ENCODE assay signal across 9 cellular contexts in genomic region chr3:196639517-196640500, GRCh38. TPM values are rescaled to one million over a fixed set of nuclear protein-coding genes. Genes with fewer than 3 reads are reported as not detected.
DNase-seq lines count a peak whose midpoint lies in the region; ATAC-seq and TF ChIP-seq lines count a peak whose summit lies in the region.
"Had no signal": no experiment of that assay in that cellular context is flagged by ENCODE, and none has a peak within 500 bp of the region (broad histone marks: within the 10 kb centered on the region; RNA-seq: fewer than 3 reads in every experiment).

Gene NRROS (plus strand): TSS chr3:196639694. CDS start chr3:196654540, 14,846 bp downstream.

- no peak for TF ChIP-seq POLR2A in lower leg skin (IDR thresholded peaks at IDR 0.05)

- peak; percentile 65 for ATAC-seq in activated CD4-positive, alpha-beta T cell treated with anti-CD3 and anti-CD28 coated beads for 36 hours
- ATAC-seq in HG02623 (IDR thresholded peaks at IDR 0.05; ENCODE audit: unreplicated experiment) = no peak

- H3K4me3 ChIP-seq in coronary artery (peak within 1 kb of the TSS; percentile 73), lower leg skin (ENCODE audit: low read depth, poor library complexity, severe bottlenecking) (peak within 1 kb of the TSS; percentile 45)

- peak within 1 kb of the TSS; percentile 98 for H3K27ac Mint-ChIP-seq in activated CD4-positive, alpha-beta T cell treated with anti-CD3 and anti-CD28 coated beads for 36 hours

- H3K4me1 Mint-ChIP-seq in activated CD4-positive, alpha-beta T cell treated with anti-CD3 and anti-CD28 coated beads for 36 hours = peaks cover 63% of the 10 kb centered on the region

- CTCF ChIA-PET in HEK293T (lab: Yijun Ruan, JAX) = interaction anchor here (0.6 kb wide), 1 partner anchor 33 kb away, joined by 3 read pairs; no protein-coding TSS in a partner anchor
- CTCF ChIA-PET in activated CD4-positive, alpha-beta T cell treated with anti-CD3 and anti-CD28 coated beads for 36 hours (lab: Charles Lee) = interaction anchor here (0.7 to 1.4 kb wide), 5 partner anchors 8 to 1095 kb away, joined by 3 to 6 read pairs (median 3); no protein-coding TSS in a partner anchor

- POLR2A ChIA-PET in HEK293T (lab: Yijun Ruan, JAX) = interaction anchor here (0.8 kb wide), 1 partner anchor 228 kb away, joined by 3 read pairs; the partner anchor contains the start of gene SENP5
- POLR2A ChIA-PET in activated CD4-positive, alpha-beta T cell treated with anti-CD3 and anti-CD28 coated beads for 36 hours (lab: Charles Lee) = interaction anchor here (0.9 kb wide), 1 partner anchor 31 kb away, joined by 5 read pairs; no protein-coding TSS in a partner anchor

- no peaks in the 10 kb centered on the region for H3K27me3 Mint-ChIP-seq in activated CD4-positive, alpha-beta T cell treated with anti-CD3 and anti-CD28 coated beads for 36 hours

- H3K27ac ChIP-seq in coronary artery = peak within 1 kb of the TSS; percentile 19 to 79
- H3K27ac ChIP-seq: epithelial cell of prostate had no signal

- WGBS in lower leg skin, 2 donors = 15 to 21% methylated on average over 28 to 38 of the region's 68 CpGs

- no peaks in the 10 kb centered on the region for H3K9me3 Mint-ChIP-seq in activated CD4-positive, alpha-beta T cell treated with anti-CD3 and anti-CD28 coated beads for 36 hours (ENCODE audit: low read depth)

- H3K4me3 Mint-ChIP-seq in activated CD4-positive, alpha-beta T cell treated with anti-CD3 and anti-CD28 coated beads for 36 hours = peak within 1 kb of the TSS; percentile 81

- DNase-seq in GDM1 (lab: John Stamatoyannopoulos, UW) (peak; percentile 92), HEK293T (ENCODE audit: extremely low spot score) (peak; percentile 48), NCI-H2107 (lab: John Stamatoyannopoulos, UW) (peak; percentile 78), coronary artery (ENCODE audit: low spot score) (no peak), lower leg skin (ENCODE audit: low spot score in 2 of 2) (peak; percentile 63 to 94)
- DNase-seq in activated CD4-positive, alpha-beta T cell treated with anti-CD3 and anti-CD28 coated beads for 36 hours = peak; percentile 86
- peak in 2 of 3 donors; percentile 35 to 49 for DNase-seq in stimulated activated CD4-positive, alpha-beta T cell treated with anti-CD3 and anti-CD28 coated beads, TNF-alpha, amount 100 ng/mL, for 1 hour (ENCODE audit: low read depth in 3 of 3, low spot score in 1 of 3)

- peaks cover 22% of the 10 kb centered on the region for H3K36me3 Mint-ChIP-seq in activated CD4-positive, alpha-beta T cell treated with anti-CD3 and anti-CD28 coated beads for 36 hours (ENCODE audit: low read depth)

- no peak for TF ChIP-seq CTCF in coronary artery (IDR thresholded peaks at IDR 0.05)
- no peak for TF ChIP-seq CTCF in lower leg skin (IDR thresholded peaks at IDR 0.05)

- intact Hi-C loops in activated CD4-positive, alpha-beta T cell treated with anti-CD3 and anti-CD28 coated beads for 36 hours (cut with DNase I, micrococcal nuclease) = loop anchor here (1.0 to 10.0 kb wide), 7 partner anchors 29 to 365 kb away; partner anchors contain the start of genes FBXO45 (in 2 of the 2), WDR53 (in 2 of the 2), CEP19 (in 1 of the 2) and PIGX (in 1 of the 2)
- intact Hi-C loops in lower leg skin (cut with DNase I; ENCODE audit: low total_unique reads) = no loop called here

TF ChIP-seq in HEK293T, 16 proteins besides CTCF, POLR2A, EP300 and RAD21:
- no peak for TF ChIP-seq FOXM1 (IDR thresholded peaks at IDR 0.05; ENCODE audit: borderline replicate concordance)
- TF ChIP-seq L3MBTL2 (conservative IDR thresholded peaks at IDR 0.05) = peak; percentile 59

RNA-seq across cellular contexts. Expression of gene NRROS, which starts in this region (rescaled TPM):
- total RNA-seq in activated CD4-positive, alpha-beta T cell treated with anti-CD3 and anti-CD28 coated beads for 36 hours = 10 to 100 TPM; 19.6 to 19.7 TPM
- 1 to 10 TPM; 1.8 to 3.1 (median 2.4) TPM for total RNA-seq in lower leg skin

Comparison
In these comparisons a context has a peak if more than half of its experiments do, and no peak if none do; other contexts are left out.
1. RNA of gene NRROS (total RNA-seq): 19.6 to 19.7 TPM in activated CD4-positive, alpha-beta T cell treated with anti-CD3 and anti-CD28 coated beads for 36 hours; 1.8 to 3.1 TPM in lower leg skin; every median in the first group is over 4 times any median in the second.